In genomic region chr19:19202707-19203011, GRCh38 we compare ENCODE assay signal across 9 cellular contexts. TPM values are rescaled to one million over a fixed set of nuclear protein-coding genes. Genes with fewer than 3 reads are reported as not detected.
DNase-seq lines count a peak whose midpoint lies in the region; ATAC-seq, FAIRE-seq and TF ChIP-seq lines count a peak whose summit lies in the region.
"Had no signal": no experiment of that assay in that cellular context is flagged by ENCODE, and none has a peak within 500 bp of the region (broad histone marks: within the 10 kb centered on the region; RNA-seq: fewer than 3 reads in every experiment).

No MANE protein-coding gene starts in this region.

- WGBS in H1 (ENCODE audit: extremely low coverage in 1 of 2, insufficient coverage in 1 of 2, insufficient read length in 1 of 2, insufficient replicate concordance in 2 of 2, low coverage in 1 of 2, low lambda C conversion rate in 2 of 2, missing lambda C conversion rate in 1 of 2), 2 experiments = 34% methylated on average over 11 of the region's 11 CpGs; no CpG with 5 or more reads in 1 of the 2 experiments

- no peak overlapping the region for H3K14ac ChIP-seq in H1 (ENCODE audit: insufficient read length)

- peaks cover 2 to 10% of the 10 kb centered on the region in 2 experiments for H4K20me1 ChIP-seq in H1 (replicated peaks in 1 of 2; ENCODE audit: control insufficient read depth in 1 of 2, insufficient read depth in 2 of 2, low read length in 2 of 2)
- no peaks in the 10 kb centered on the region for H4K20me1 ChIP-seq in osteoblast (ENCODE audit: insufficient read depth, low read length)

- H3K4me2 ChIP-seq in H1 (ENCODE audit: insufficient read depth in 1 of 2, low read depth in 2 of 2, low read length in 2 of 2) (peak overlapping the region; percentile 76 to 88), osteoblast (ENCODE audit: insufficient read depth, low read length) (peak overlapping the region; percentile 91)

- H2AFZ ChIP-seq in H1 (ENCODE audit: low read length) (no peak overlapping the region), osteoblast (ENCODE audit: low read length) (peak overlapping the region; percentile 86)

- no peak overlapping the region for H4K5ac ChIP-seq in H1 (ENCODE audit: insufficient read length, low read depth, low read length)

- H3K4me1 ChIP-seq in H1 (replicated peaks in 1 of 4; ENCODE audit: control insufficient read depth in 3 of 4, insufficient read depth in 4 of 4, low read length in 3 of 4) (peaks cover 0 to 6% (median 0%) of the 10 kb centered on the region in 4 experiments; a peak in 2 of 7 replicates), osteoblast (ENCODE audit: insufficient read depth, low read length) (peaks cover 11% of the 10 kb centered on the region)

- 0 out of 2 replicates have a peak overlapping the region, but pooled peaks have one; percentile 75 for H4K8ac ChIP-seq in H1 (ENCODE audit: extremely low read depth, insufficient read depth, low read length)

- no peak overlapping the region for H2BK120ac ChIP-seq in H1 (replicated peaks; ENCODE audit: low read depth, low read length)

- TF ChIP-seq RAD21 in H1 (IDR thresholded peaks at IDR 0.05 in 1 of 2, conservative IDR thresholded peaks at IDR 0.05 in 1 of 2; ENCODE audit: low read depth in 2 of 2, low read length in 2 of 2) = no peak

- H2BK20ac ChIP-seq in H1 (ENCODE audit: low read length) = 0 out of 2 replicates have a peak overlapping the region, but pooled peaks have one; percentile 21

- H3K18ac ChIP-seq in H1 (ENCODE audit: extremely low read depth, low read length) = no peak overlapping the region

- no peak overlapping the region for H2AK5ac ChIP-seq in H1 (ENCODE audit: low read depth, low read length)

- peak overlapping the region; percentile 84 for H3K4me3 ChIP-seq in MG63
- peak overlapping the region; percentile 78 to 92 (median 88) for H3K4me3 ChIP-seq in H1 (ENCODE audit: extremely low read depth in 1 of 4, insufficient read depth in 2 of 4, low read depth in 3 of 4, low read length in 4 of 4)
- H3K4me3 ChIP-seq in osteoblast (ENCODE audit: insufficient read depth, low read length) = peak overlapping the region; percentile 79

- no peak for FAIRE-seq in H1 (lab: Jason Lieb, UNC)

- H3K79me1 ChIP-seq in H1 (ENCODE audit: low read depth, low read length) = no peaks in the 10 kb centered on the region; the same call in 1 of the 2 replicates

- peaks cover 33% of the 10 kb centered on the region for H3K36me3 ChIP-seq in MG63
- H3K36me3 ChIP-seq in H1 (ENCODE audit: control insufficient read depth in 2 of 4, insufficient read depth in 4 of 4, low read length in 3 of 4) = peaks cover 0 to 10% (median 5%) of the 10 kb centered on the region in 4 experiments; a peak in 4 of 8 replicates
- H3K36me3 ChIP-seq in osteoblast (ENCODE audit: insufficient read depth, low read length) = peaks cover 13% of the 10 kb centered on the region

- ATAC-seq in GM18907 (IDR thresholded peaks at IDR 0.05; ENCODE audit: unreplicated experiment) = peak; percentile 19

- H3K27me3 ChIP-seq in MG63 (peaks cover 16% of the 10 kb centered on the region), H1 (replicated peaks in 1 of 4; ENCODE audit: control insufficient read depth in 3 of 4, extremely low read depth in 1 of 4, insufficient read depth in 3 of 4, low read length in 3 of 4) (peaks cover 0 to 34% (median 32%) of the 10 kb centered on the region in 4 experiments; a peak in 6 of 7 replicates), osteoblast (ENCODE audit: insufficient read depth, low read length) (peaks cover 4% of the 10 kb centered on the region)

- H3K27ac ChIP-seq in H1 (ENCODE audit: low read depth, low read length) = no peak overlapping the region
- H3K27ac ChIP-seq in osteoblast (ENCODE audit: low read depth, low read length) = peak overlapping the region; percentile 50

- H3K56ac ChIP-seq in H1 (replicated peaks; ENCODE audit: insufficient read length, low read depth, low read length) = no peak overlapping the region

- peak overlapping the region; percentile 10; the same call in 1 of the 2 replicates for H2BK5ac ChIP-seq in H1 (ENCODE audit: low read depth, low read length)

- CTCF ChIA-PET in H1 (lab: Charles Lee; ENCODE audit: partially characterized antibody) = interaction anchor here (0.6 to 1.4 kb wide), 13 partner anchors 9 to 197 kb away, joined by 3 to 4 read pairs (median 3); partner anchors contain the start of gene TM6SF2

- no peak overlapping the region for H3K4ac ChIP-seq in H1 (replicated peaks; ENCODE audit: insufficient read length, low read depth, low read length)

- H2BK15ac ChIP-seq in H1 (ENCODE audit: low read length) = no peak overlapping the region

- POLR2A ChIA-PET in H1 (lab: Charles Lee; ENCODE audit: partially characterized antibody) = interaction anchor here (1.2 to 5.9 kb wide), 4 partner anchors 9 to 58 kb away, joined by 3 to 45 read pairs (median 20); partner anchors contain the start of genes BORCS8, NCAN and RFXANK

- no peak overlapping the region for H3K23ac ChIP-seq in H1 (ENCODE audit: insufficient read length)

- H3K79me2 ChIP-seq in H1 (ENCODE audit: control insufficient read depth in 1 of 2, insufficient read depth in 2 of 2, low read length in 2 of 2) = no peaks in the 10 kb centered on the region
- H3K79me2 ChIP-seq in osteoblast (ENCODE audit: insufficient read depth, low read length) = peaks cover 8% of the 10 kb centered on the region

- H3K9me3 ChIP-seq in MG63 = no peaks in the 10 kb centered on the region
- H3K9me3 ChIP-seq in H1 (ENCODE audit: insufficient read depth in 2 of 2, low read depth in 1 of 2, low read length in 1 of 2) = no peaks in the 10 kb centered on the region
- no peaks in the 10 kb centered on the region for H3K9me3 ChIP-seq in osteoblast (ENCODE audit: low read depth, low read length)

- DNase-seq in MG63 (no peak), H1 (ENCODE audit: low read depth in 1 of 2, low spot score in 2 of 2) (no peak), osteoblast (ENCODE audit: insufficient read length, low spot score, missing footprints) (peak; percentile 62), OCI-M1 (lab: John Stamatoyannopoulos, UW) (no peak), HuH-7.5 (ENCODE audit: low spot score) (no peak), NCI-H1092 (lab: John Stamatoyannopoulos, UW) (no peak), NCI-H510A (lab: John Stamatoyannopoulos, UW) (no peak)

- peaks cover 11% of the 10 kb centered on the region for H3K23me2 ChIP-seq in H1 (ENCODE audit: low read depth, low read length)

- no peak for TF ChIP-seq EP300 in H1 (IDR thresholded peaks at IDR 0.05; ENCODE audit: borderline replicate concordance in 1 of 2, low read depth in 2 of 2, low read length in 2 of 2)

- H2BK12ac ChIP-seq in H1 (ENCODE audit: low read depth, low read length) = no peak overlapping the region

- no peak for TF ChIP-seq POLR2A in H1 (IDR thresholded peaks at IDR 0.05; ENCODE audit: control extremely low read depth in 1 of 2, low read depth in 2 of 2, low read length in 2 of 2)

- TF ChIP-seq CTCF in H1 (IDR thresholded peaks at IDR 0.05; ENCODE audit: control extremely low read depth in 1 of 3, insufficient read depth in 1 of 3, low read depth in 1 of 3, low read length in 3 of 3) (no peak), osteoblast (IDR thresholded peaks at IDR 0.05; ENCODE audit: extremely low read depth, low read depth, low read length) (no peak)

- H4K91ac ChIP-seq in H1 (replicated peaks; ENCODE audit: insufficient read length, low read length) = peak overlapping the region; percentile 15

- H3K9ac ChIP-seq in H1 (replicated peaks in 1 of 4; ENCODE audit: extremely low read depth in 1 of 4, low read depth in 3 of 4, low read length in 3 of 4) = peak overlapping the region; percentile 60 to 86 (median 72)

RNA-seq across cellular contexts. Expression of gene NR2C2AP, which starts 0.6 kb away (rescaled TPM):
- 46.4 and 63.1 TPM in 2 replicates for total RNA-seq in MG63 (2014; rRNA removed; shearing (Covaris generic); ENCODE audit: low replicate concordance)
- total RNA-seq in H1 (2021; fragmentation: NEBNext Ultra II Directional; extraction: Animal tissue kit (Norgen Biotek cat#: 25700)) = 20.5 and 24.9 TPM in 2 replicates
- 16.4 TPM in 2 replicates for polyA plus RNA-seq in H1 (2011; rRNA removed)
- 20.5 TPM for polyA plus RNA-seq in H1 (2011; cell fraction: cytosol; rRNA removed)
- 26.2 TPM for polyA plus RNA-seq in H1 (2011; cell fraction: nucleus; rRNA removed)
- polyA plus RNA-seq in H1 (2012, experiment 1 of 2) = 18.7 to 25.9 TPM (median 23.8 TPM) in 4 replicates
- 27.7 TPM for polyA plus RNA-seq in H1 (2012, experiment 2 of 2)
- polyA plus RNA-seq in H1 (2013, experiment 1 of 2) = 13.6 TPM
- 13.5 TPM for polyA plus RNA-seq in H1 (2013, experiment 2 of 2)
- polyA minus RNA-seq in H1 (2011; rRNA and poly(A)+ RNA removed) = 11.5 and 12.5 TPM in 2 replicates
- 4.9 TPM for polyA minus RNA-seq in H1 (2011; cell fraction: cytosol; rRNA and poly(A)+ RNA removed)
- 7.6 TPM for polyA minus RNA-seq in H1 (2011; cell fraction: nucleus; rRNA and poly(A)+ RNA removed)
- total RNA-seq in osteoblast = 6.2 and 6.5 TPM in 2 replicates

RNA-seq across cellular contexts. Expression of gene NCAN, which starts 9.1 kb away (rescaled TPM):
- 0.07 and 0.79 TPM in 2 replicates for total RNA-seq in MG63 (2014; rRNA removed; shearing (Covaris generic); ENCODE audit: low replicate concordance)
- total RNA-seq in H1 (2021; fragmentation: NEBNext Ultra II Directional; extraction: Animal tissue kit (Norgen Biotek cat#: 25700)) = 2.7 and 2.8 TPM in 2 replicates
- polyA plus RNA-seq in H1 (2011; rRNA removed) = 2.7 and 3.6 TPM in 2 replicates
- polyA plus RNA-seq in H1 (2011; cell fraction: cytosol; rRNA removed) = 3.5 TPM
- 5.5 TPM for polyA plus RNA-seq in H1 (2011; cell fraction: nucleus; rRNA removed)
- 3.7 to 5.9 TPM (median 5.5 TPM) in 4 replicates for polyA plus RNA-seq in H1 (2012, experiment 1 of 2)
- 4.4 TPM for polyA plus RNA-seq in H1 (2012, experiment 2 of 2)
- polyA plus RNA-seq in H1 (2013, experiment 1 of 2) = 5.1 TPM
- polyA plus RNA-seq in H1 (2013, experiment 2 of 2) = 4.1 TPM
- polyA minus RNA-seq in H1 (2011; rRNA and poly(A)+ RNA removed) = 3.3 and 4.0 TPM in 2 replicates
- polyA minus RNA-seq in H1 (2011; cell fraction: cytosol; rRNA and poly(A)+ RNA removed) = 2.9 TPM
- polyA minus RNA-seq in H1 (2011; cell fraction: nucleus; rRNA and poly(A)+ RNA removed) = 3.4 TPM
- under 0.01 TPM in 1 of 2 replicates, not detected in the other for total RNA-seq in osteoblast
- total RNA-seq: T-helper 2 cell treated with Interferon-gamma antibody and Interleukin-4, amounts not matched to agents 100 ng/mL and 5 ng/mL, for 36 hours had no signal

RNA-seq across cellular contexts. Expression of gene RFXANK, which starts 10.6 kb away (rescaled TPM):
- total RNA-seq in MG63 (2014; rRNA removed; shearing (Covaris generic); ENCODE audit: low replicate concordance) = 64.9 and 144 TPM in 2 replicates
- 72.9 and 77.7 TPM in 2 replicates for total RNA-seq in H1 (2021; fragmentation: NEBNext Ultra II Directional; extraction: Animal tissue kit (Norgen Biotek cat#: 25700))
- 87.5 and 105 TPM in 2 replicates for polyA plus RNA-seq in H1 (2011; rRNA removed)
- 84.1 TPM for polyA plus RNA-seq in H1 (2011; cell fraction: cytosol; rRNA removed)
- polyA plus RNA-seq in H1 (2011; cell fraction: nucleus; rRNA removed) = 140 TPM
- polyA plus RNA-seq in H1 (2012, experiment 1 of 2) = 71.3 to 123 TPM (median 104 TPM) in 4 replicates
- 156 TPM for polyA plus RNA-seq in H1 (2012, experiment 2 of 2)
- 97.6 TPM for polyA plus RNA-seq in H1 (2013, experiment 1 of 2)
- 103 TPM for polyA plus RNA-seq in H1 (2013, experiment 2 of 2)
- polyA minus RNA-seq in H1 (2011; rRNA and poly(A)+ RNA removed) = 29.0 and 36.8 TPM in 2 replicates
- polyA minus RNA-seq in H1 (2011; cell fraction: cytosol; rRNA and poly(A)+ RNA removed) = 32.7 TPM
- polyA minus RNA-seq in H1 (2011; cell fraction: nucleus; rRNA and poly(A)+ RNA removed) = 47.1 TPM
- total RNA-seq in osteoblast = 37.4 and 47.4 TPM in 2 replicates

RNA-seq across cellular contexts. Expression of gene BORCS8, which starts 10.7 kb away (rescaled TPM):
- 16.5 and 37.4 TPM in 2 replicates for total RNA-seq in MG63 (2014; rRNA removed; shearing (Covaris generic); ENCODE audit: low replicate concordance)
- 15.9 and 20.9 TPM in 2 replicates for total RNA-seq in H1 (2021; fragmentation: NEBNext Ultra II Directional; extraction: Animal tissue kit (Norgen Biotek cat#: 25700))
- polyA plus RNA-seq in H1 (2011; rRNA removed) = 15.0 and 22.9 TPM in 2 replicates
- 15.4 TPM for polyA plus RNA-seq in H1 (2011; cell fraction: cytosol; rRNA removed)
- polyA plus RNA-seq in H1 (2011; cell fraction: nucleus; rRNA removed) = 24.2 TPM
- 11.8 to 16.6 TPM (median 13.8 TPM) in 4 replicates for polyA plus RNA-seq in H1 (2012, experiment 1 of 2)
- polyA plus RNA-seq in H1 (2012, experiment 2 of 2) = 10.5 TPM
- polyA plus RNA-seq in H1 (2013, experiment 1 of 2) = 13.4 TPM
- 13.0 TPM for polyA plus RNA-seq in H1 (2013, experiment 2 of 2)
- polyA minus RNA-seq in H1 (2011; rRNA and poly(A)+ RNA removed) = 10.8 and 12.8 TPM in 2 replicates
- 4.4 TPM for polyA minus RNA-seq in H1 (2011; cell fraction: cytosol; rRNA and poly(A)+ RNA removed)
- polyA minus RNA-seq in H1 (2011; cell fraction: nucleus; rRNA and poly(A)+ RNA removed) = 12.4 TPM
- total RNA-seq in osteoblast = 16.2 and 17.4 TPM in 2 replicates

RNA-seq across cellular contexts. Expression of gene MEF2B, which starts 32.6 kb away (rescaled TPM):
- 2.1 TPM in 1 of 2 replicates, not detected in the other for total RNA-seq in MG63 (2014; rRNA removed; shearing (Covaris generic); ENCODE audit: low replicate concordance)
- total RNA-seq in H1 (2021; fragmentation: NEBNext Ultra II Directional; extraction: Animal tissue kit (Norgen Biotek cat#: 25700)) = 2.8 and 4.1 TPM in 2 replicates
- polyA plus RNA-seq in H1 (2011; rRNA removed) = 3.7 and 17.8 TPM in 2 replicates
- polyA plus RNA-seq in H1 (2011; cell fraction: cytosol; rRNA removed) = 8.9 TPM
- polyA plus RNA-seq in H1 (2011; cell fraction: nucleus; rRNA removed) = 17.1 TPM
- 1.4 to 2.8 TPM (median 1.6 TPM) in 4 replicates for polyA plus RNA-seq in H1 (2012, experiment 1 of 2)
- 1.7 TPM for polyA plus RNA-seq in H1 (2012, experiment 2 of 2)
- polyA plus RNA-seq in H1 (2013, experiment 1 of 2) = 1.1 TPM
- 1.5 TPM for polyA plus RNA-seq in H1 (2013, experiment 2 of 2)
- 0.76 and 2.1 TPM in 2 replicates for polyA minus RNA-seq in H1 (2011; rRNA and poly(A)+ RNA removed)
- not detected for polyA minus RNA-seq in H1 (2011; cell fraction: cytosol; rRNA and poly(A)+ RNA removed)
- 1.4 TPM for polyA minus RNA-seq in H1 (2011; cell fraction: nucleus; rRNA and poly(A)+ RNA removed)
- total RNA-seq in osteoblast = 0.29 and 0.36 TPM in 2 replicates
